8 cellular contexts compared by ENCODE assay signal in genomic region chr1:18913065-18913502, GRCh38. TPM values are rescaled to one million over a fixed set of nuclear protein-coding genes. Genes with fewer than 3 reads are reported as not detected.
DNase-seq lines count a peak whose midpoint lies in the region; ATAC-seq and TF ChIP-seq lines count a peak whose summit lies in the region.

No MANE protein-coding gene starts in this region.

- peaks cover 1% of the 10 kb centered on the region; the same call in 1 of the 2 replicates for H3K27me3 Mint-ChIP-seq in HFFc6 (ENCODE audit: insufficient read depth)
- no peaks in the 10 kb centered on the region for H3K27me3 Mint-ChIP-seq in activated T-cell treated with anti-CD3 and anti-CD28 coated beads, Interleukin-2, amount 50 U/mL, for 4 hours (ENCODE audit: low read depth)
- peaks cover 3% of the 10 kb centered on the region for H3K27me3 Mint-ChIP-seq in nephron progenitor cell (ENCODE audit: low read depth, poor library complexity)

- DNase-seq in COLO668 (lab: John Stamatoyannopoulos, UW; ENCODE audit: unreplicated experiment) (peak; percentile 77), HFFc6 (peak; percentile 76), fibroblast of gingiva (ENCODE audit: low read depth) (peak; percentile 74), nephron progenitor cell (peak; percentile 89)
- DNase-seq in activated T-cell treated with anti-CD3 and anti-CD28 coated beads, Interleukin-2, amount 50 U/mL, for 4 hours: peak; percentile 76
- peak; percentile 29 to 65 (median 58) for DNase-seq in stimulated activated naive CD4-positive, alpha-beta T cell (lab: John Stamatoyannopoulos, UW)

- peak; percentile 100 for TF ChIP-seq CTCF in HFFc6 (IDR thresholded peaks at IDR 0.05)
- peak; percentile 95 for TF ChIP-seq CTCF in nephron progenitor cell (IDR thresholded peaks at IDR 0.05)

- ATAC-seq in activated T-cell treated with anti-CD3 and anti-CD28 coated beads, Interleukin-2, amount 50 U/mL, for 4 hours: peak; percentile 82 to 87
- no peak for ATAC-seq in GM21723 (IDR thresholded peaks at IDR 0.05; ENCODE audit: unreplicated experiment)

- H3K9me3 Mint-ChIP-seq in HFFc6 (no peaks in the 10 kb centered on the region), nephron progenitor cell (no peaks in the 10 kb centered on the region)
- no peaks in the 10 kb centered on the region for H3K9me3 Mint-ChIP-seq in activated T-cell treated with anti-CD3 and anti-CD28 coated beads, Interleukin-2, amount 50 U/mL, for 4 hours

- H3K4me3 Mint-ChIP-seq in HFFc6 (peak overlapping the region; percentile 48; the same call in 1 of the 2 replicates), nephron progenitor cell (no peak overlapping the region)
- no peak overlapping the region for H3K4me3 Mint-ChIP-seq in activated T-cell treated with anti-CD3 and anti-CD28 coated beads, Interleukin-2, amount 50 U/mL, for 4 hours

- H3K4me1 Mint-ChIP-seq in HFFc6 (ENCODE audit: low read depth) (peaks cover 13% of the 10 kb centered on the region), nephron progenitor cell (peaks cover 40% of the 10 kb centered on the region)
- H3K4me1 Mint-ChIP-seq in activated T-cell treated with anti-CD3 and anti-CD28 coated beads, Interleukin-2, amount 50 U/mL, for 4 hours (ENCODE audit: low read depth): peaks cover 17% of the 10 kb centered on the region

- H3K27ac Mint-ChIP-seq in HFFc6 (peak overlapping the region; percentile 91), nephron progenitor cell (no peak overlapping the region)

- H3K36me3 Mint-ChIP-seq in HFFc6 (ENCODE audit: low read depth): peaks cover 9% of the 10 kb centered on the region; the same call in 1 of the 2 replicates
- peaks cover 41% of the 10 kb centered on the region for H3K36me3 Mint-ChIP-seq in activated T-cell treated with anti-CD3 and anti-CD28 coated beads, Interleukin-2, amount 50 U/mL, for 4 hours (ENCODE audit: insufficient read depth)
- H3K36me3 Mint-ChIP-seq in nephron progenitor cell (ENCODE audit: low read depth): peaks cover 11% of the 10 kb centered on the region

TF ChIP-seq in PFSK-1, 5 proteins besides CTCF, POLR2A, EP300 and RAD21:
- TF ChIP-seq POLR2AphosphoS5 (IDR thresholded peaks at IDR 0.05; ENCODE audit: low read depth, low read length) (no peak), REST (IDR thresholded peaks at IDR 0.05; ENCODE audit: insufficient read depth in 1 of 2, low read depth in 2 of 2, low read length in 2 of 2) (0 out of 4 replicates have a peak, but pooled peaks of 1 of the 2 experiments have one; percentile 20), TAF1 (IDR thresholded peaks at IDR 0.05; ENCODE audit: borderline replicate concordance, insufficient read depth, low read length) (no peak), FOXP2 (optimal IDR thresholded peaks at IDR 0.05; ENCODE audit: borderline replicate concordance, extremely low read depth, extremely low read length, insufficient read depth) (peak; percentile 67)

RNA-seq across cellular contexts. Expression of gene ALDH4A1, which starts 10.7 kb away (rescaled TPM):
- 10 to 100 TPM; 18.3 to 24.1 (median 20.2) TPM for total RNA-seq in HFFc6 (2021; fragmentation: NEBNext Ultra II Directional; extraction: Animal tissue kit (Norgen Biotek cat#: 25700))
- 13.6 TPM for polyA plus RNA-seq in PFSK-1 (2012; ENCODE audit: insufficient read length, low read depth)
- 1 to 10 TPM; 4.2 to 4.6 (median 4.4) TPM for total RNA-seq in activated T-cell treated with anti-CD3 and anti-CD28 coated beads, Interleukin-2, amount 50 U/mL, for 4 hours

RNA-seq across cellular contexts. Expression of gene IFFO2, which starts 43.4 kb away (rescaled TPM):
- 10 to 100 TPM; 19.9 to 28.9 (median 21.0) TPM for total RNA-seq in HFFc6 (2021; fragmentation: NEBNext Ultra II Directional; extraction: Animal tissue kit (Norgen Biotek cat#: 25700))
- 17.2 TPM for polyA plus RNA-seq in PFSK-1 (2012; ENCODE audit: insufficient read length, low read depth)
- 10 to 100 TPM; 36.0 to 47.6 (median 36.1) TPM for total RNA-seq in activated T-cell treated with anti-CD3 and anti-CD28 coated beads, Interleukin-2, amount 50 U/mL, for 4 hours

RNA-seq across cellular contexts. Expression of gene TAS1R2, which starts 53.6 kb away (rescaled TPM):
- not detected for total RNA-seq in HFFc6 (2021; fragmentation: NEBNext Ultra II Directional; extraction: Animal tissue kit (Norgen Biotek cat#: 25700))
- polyA plus RNA-seq in PFSK-1 (2012; ENCODE audit: insufficient read length, low read depth): not detected
- total RNA-seq in activated T-cell treated with anti-CD3 and anti-CD28 coated beads, Interleukin-2, amount 50 U/mL, for 4 hours: not detected
